19 cellular contexts compared by ENCODE assay signal in the genomic region with DNA sequence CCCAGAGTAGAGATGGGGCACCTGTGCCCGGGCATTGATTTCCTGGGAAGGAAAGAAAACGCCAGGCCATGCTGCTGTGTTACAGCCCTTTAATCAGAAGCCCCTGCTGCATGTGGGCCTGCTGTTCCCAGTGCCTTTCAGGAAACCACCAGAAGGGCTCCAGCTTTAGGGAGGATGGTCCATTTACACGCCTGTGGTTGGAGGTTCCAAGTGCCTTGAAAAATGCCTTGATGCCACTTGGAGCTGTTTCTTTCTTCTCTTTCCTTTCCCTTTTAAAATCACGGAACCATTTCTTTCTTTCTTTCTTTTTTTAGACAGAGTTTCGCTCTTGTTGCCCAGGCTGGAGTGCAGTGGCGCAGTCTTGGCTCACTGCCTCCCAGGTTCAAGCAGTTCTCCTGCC.
A peak's percentile ranks its signal among the peaks of the same experiment; 100 is the strongest.
DNase-seq lines count a peak whose midpoint lies in the region; ATAC-seq and TF ChIP-seq lines count a peak whose summit lies in the region.
"Had no signal": no experiment of that assay in that cellular context is flagged by ENCODE, and none has a peak within 500 bp of the region (broad histone marks: within the 10 kb centered on the region; RNA-seq: fewer than 3 reads in every experiment).

No MANE protein-coding gene starts in this region.

- no peak overlapping the region for H3K4me3 ChIP-seq in BLaER1
- H3K4me3 ChIP-seq in spleen = no peak overlapping the region
- H3K4me3 ChIP-seq: GM23248 had no signal

- no peak overlapping the region for H2AK5ac ChIP-seq in H9 (ENCODE audit: insufficient read length, low read length)

- DNase-seq in Calu3 (no peak), chondrocyte (ENCODE audit: low spot score) (peak; percentile 34), spleen (peak; percentile 36), H9 (no peak)
- no peak for DNase-seq in stimulated activated naive CD8-positive, alpha-beta T cell treated with anti-CD3 and anti-CD28 coated beads, Interleukin-15, amount 100 ng/mL, for 72 hours
- DNase-seq: 8988T; C1 segment of cervical spinal cord; Caco-2; CD4-positive, alpha-beta T cell; DMS153; DMS79; GDM1; GM23248; HCEC 1CT; HFFc6 had no signal

- no peak overlapping the region for H3K18ac ChIP-seq in H9 (ENCODE audit: insufficient read length, low read depth, low read length)

- H3K23ac ChIP-seq in H9 (ENCODE audit: insufficient read length, low read depth, low read length) = no peak overlapping the region

- no peak overlapping the region for H4K5ac ChIP-seq in H9 (ENCODE audit: insufficient read length, low read depth, low read length)

- H2BK5ac ChIP-seq in H9 (ENCODE audit: insufficient read length, low read length) = no peak overlapping the region

- H2BK20ac ChIP-seq in H9 (ENCODE audit: low read depth, low read length, poor library complexity, severe bottlenecking) = no peak overlapping the region

- no peaks in the 10 kb centered on the region for H3K9me3 ChIP-seq in BLaER1
- no peaks in the 10 kb centered on the region for H3K9me3 ChIP-seq in spleen
- no peaks in the 10 kb centered on the region for H3K9me3 ChIP-seq in H9 (ENCODE audit: control insufficient read depth, low read depth, low read length)
- H3K9me3 ChIP-seq: Caco-2 had no signal

- H2BK120ac ChIP-seq in H9 (ENCODE audit: low read depth, low read length, poor library complexity, severe bottlenecking) = no peak overlapping the region

- ATAC-seq in HG03108 (IDR thresholded peaks at IDR 0.05; ENCODE audit: unreplicated experiment) = no peak
- no peak for ATAC-seq in stimulated activated naive CD8-positive, alpha-beta T cell treated with anti-CD3 and anti-CD28 coated beads, Interleukin-15, amount 100 ng/mL, for 72 hours
- ATAC-seq: HepG2 had no signal

- H3K79me2 ChIP-seq in H9 (ENCODE audit: insufficient read depth, low read length) = peaks cover 20% of the 10 kb centered on the region; the same call in 1 of the 2 replicates

- H3K4me1 ChIP-seq in BLaER1 = peaks cover 76% of the 10 kb centered on the region
- H3K4me1 ChIP-seq in spleen = peaks cover 0 to 33% (median 16%) of the 10 kb centered on the region in 6 donors
- H3K4me1 ChIP-seq in H9 (ENCODE audit: insufficient read depth, low read length) = no peaks in the 10 kb centered on the region; the same call in 1 of the 2 replicates
- H3K4me1 ChIP-seq: Caco-2 had no signal

- no peak overlapping the region for H3K56ac ChIP-seq in H9 (ENCODE audit: insufficient read length, low read depth, low read length)

- BruUV-seq in Calu3 (replicated peaks; lab: Mats Ljungman, UMichigan) = no TSS peak

- H3K4me2 ChIP-seq in BLaER1 (peak overlapping the region; percentile 64), H9 (ENCODE audit: insufficient read depth, insufficient read length, low read length) (no peak overlapping the region)

- H3K4ac ChIP-seq in H9 (ENCODE audit: low read depth, low read length) = no peak overlapping the region

- H4K91ac ChIP-seq in H9 (ENCODE audit: insufficient read length, low read depth, low read length) = no peak overlapping the region

- WGBS in spleen, 5 donors = 82 to 90% (median 83%) methylated on average over 6 of the region's 6 CpGs
- no CpG with 5 or more reads among the region's 6 CpGs for WGBS in H9 (ENCODE audit: extremely low coverage, insufficient read length, low lambda C conversion rate)

- no peak overlapping the region for H3K14ac ChIP-seq in H9 (ENCODE audit: insufficient read depth, low read length)

- H3K27me3 Mint-ChIP-seq in Calu3 (ENCODE audit: unreplicated experiment) (no peaks in the 10 kb centered on the region), chondrocyte (ENCODE audit: low read depth) (no peaks in the 10 kb centered on the region), H9 (ENCODE audit: low read depth) (no peaks in the 10 kb centered on the region; the same call in 1 of the 2 replicates)
- peaks cover 74% of the 10 kb centered on the region for H3K27me3 Mint-ChIP-seq in stimulated activated naive CD8-positive, alpha-beta T cell treated with anti-CD3 and anti-CD28 coated beads, Interleukin-15, amount 100 ng/mL, for 72 hours

- H3K4me3 Mint-ChIP-seq in Calu3 (ENCODE audit: low read depth, unreplicated experiment) = peak overlapping the region; percentile 41
- H3K4me3 Mint-ChIP-seq in chondrocyte (ENCODE audit: unreplicated experiment) = no peak overlapping the region
- no peak overlapping the region for H3K4me3 Mint-ChIP-seq in stimulated activated naive CD8-positive, alpha-beta T cell treated with anti-CD3 and anti-CD28 coated beads, Interleukin-15, amount 100 ng/mL, for 72 hours
- H3K4me3 Mint-ChIP-seq in H9 = no peak overlapping the region
- H3K4me3 Mint-ChIP-seq: CD4-positive, alpha-beta T cell; HFFc6; IgD-negative memory B cell had no signal

- no peaks in the 10 kb centered on the region for H3K36me3 ChIP-seq in BLaER1
- no peaks in the 10 kb centered on the region for H3K36me3 ChIP-seq in spleen

- peaks cover 8% of the 10 kb centered on the region for H3K36me3 Mint-ChIP-seq in Calu3 (ENCODE audit: insufficient read depth, unreplicated experiment)
- no peaks in the 10 kb centered on the region for H3K36me3 Mint-ChIP-seq in chondrocyte (ENCODE audit: low read depth)
- H3K36me3 Mint-ChIP-seq in H9 (ENCODE audit: insufficient read depth in 1 of 3, low read depth in 3 of 3) = no peaks in the 10 kb centered on the region; a peak in 2 of 7 replicates
- H3K36me3 Mint-ChIP-seq: IgD-negative memory B cell had no signal

- no peak overlapping the region for H3T11ph ChIP-seq in H9 (ENCODE audit: low read length)

- intact Hi-C loops in Calu3 (cut with micrococcal nuclease; ENCODE audit: unreplicated experiment) (no loop called here), spleen (cut with DNase I; ENCODE audit: low total_unique reads) (no loop called here)

- TF ChIP-seq POLR2A in spleen (IDR thresholded peaks at IDR 0.05) = no peak

- H3K27ac Mint-ChIP-seq in Calu3 (ENCODE audit: unreplicated experiment) (no peak overlapping the region), chondrocyte (ENCODE audit: unreplicated experiment) (no peak overlapping the region), H9 (no peak overlapping the region; a peak in 1 of 7 replicates)
- H3K27ac Mint-ChIP-seq in stimulated activated naive CD8-positive, alpha-beta T cell treated with anti-CD3 and anti-CD28 coated beads, Interleukin-15, amount 100 ng/mL, for 72 hours = no peak overlapping the region
- H3K27ac Mint-ChIP-seq: CD4-positive, alpha-beta T cell; HFFc6; IgD-negative memory B cell had no signal

- H3K9ac ChIP-seq in BLaER1 (no peak overlapping the region), H9 (ENCODE audit: extremely low read depth, insufficient read length, low read length) (no peak overlapping the region)
- H3K9ac ChIP-seq: GM23248 had no signal

- H3K79me1 ChIP-seq in H9 (ENCODE audit: insufficient read depth, low read depth, low read length, poor library complexity, severe bottlenecking) = peaks cover 13% of the 10 kb centered on the region

- H3K27me3 ChIP-seq in BLaER1 = no peaks in the 10 kb centered on the region
- peaks cover 0 to 23% (median 0%) of the 10 kb centered on the region in 7 donors for H3K27me3 ChIP-seq in spleen (replicated peaks in 1 of 7)
- no peaks in the 10 kb centered on the region for H3K27me3 ChIP-seq in H9 (ENCODE audit: insufficient read depth, low read length)

- H3K4me1 Mint-ChIP-seq in Calu3 (ENCODE audit: low read depth, unreplicated experiment) (peaks cover 81% of the 10 kb centered on the region), chondrocyte (ENCODE audit: low read depth) (peaks cover 21% of the 10 kb centered on the region), H9 (peaks cover 29 to 41% of the 10 kb centered on the region in 2 experiments)
- no peaks in the 10 kb centered on the region for H3K4me1 Mint-ChIP-seq in stimulated activated naive CD8-positive, alpha-beta T cell treated with anti-CD3 and anti-CD28 coated beads, Interleukin-15, amount 100 ng/mL, for 72 hours
- H3K4me1 Mint-ChIP-seq: IgD-negative memory B cell had no signal

- no peak overlapping the region for H4K8ac ChIP-seq in H9 (replicated peaks; ENCODE audit: insufficient read length, low read depth, low read length)

- no peak overlapping the region for H2AFZ ChIP-seq in H9 (ENCODE audit: low read length)
- H2AFZ ChIP-seq: GM23248 had no signal

- H4K20me1 ChIP-seq in BLaER1 (peaks cover 100% of the 10 kb centered on the region), H9 (ENCODE audit: control insufficient read depth, insufficient read depth, insufficient read length) (peaks cover 2% of the 10 kb centered on the region)

- TF ChIP-seq CTCF in Calu3 (IDR thresholded peaks at IDR 0.05; ENCODE audit: unreplicated experiment) (no peak), chondrocyte (IDR thresholded peaks at IDR 0.05) (no peak), spleen (IDR thresholded peaks at IDR 0.05 in 8 of 11, conservative IDR thresholded peaks at IDR 0.05 in 3 of 11) (no peak), H9 (conservative IDR thresholded peaks at IDR 0.05) (no peak)

- H3K27ac ChIP-seq in BLaER1 (no peak overlapping the region), spleen (no peak overlapping the region), H9 (ENCODE audit: insufficient read length, low read depth, low read length) (no peak overlapping the region)
- H3K27ac ChIP-seq: GM23248 had no signal

- CTCF ChIA-PET in Calu3 (lab: Charles Lee) = interaction anchor here (0.9 kb wide), 1 partner anchor 9 kb away, joined by 3 read pairs; no protein-coding TSS in a partner anchor

- no peaks in the 10 kb centered on the region for H3K9me3 Mint-ChIP-seq in Calu3 (ENCODE audit: low read depth, unreplicated experiment)
- H3K9me3 Mint-ChIP-seq in chondrocyte (ENCODE audit: low read depth) = no peaks in the 10 kb centered on the region
- no peaks in the 10 kb centered on the region for H3K9me3 Mint-ChIP-seq in stimulated activated naive CD8-positive, alpha-beta T cell treated with anti-CD3 and anti-CD28 coated beads, Interleukin-15, amount 100 ng/mL, for 72 hours
- H3K9me3 Mint-ChIP-seq in H9 = no peaks in the 10 kb centered on the region
- H3K9me3 Mint-ChIP-seq: CD4-positive, alpha-beta T cell; HFFc6 had no signal

- no peaks in the 10 kb centered on the region for H3K23me2 ChIP-seq in H9 (ENCODE audit: insufficient read length, low read depth, low read length, poor library complexity, severe bottlenecking)

- H2BK15ac ChIP-seq in H9 (ENCODE audit: low read depth, low read length) = no peak overlapping the region

- H2BK12ac ChIP-seq in H9 (ENCODE audit: insufficient read length, low read depth, low read length) = no peak overlapping the region

Comparison
In these comparisons a context has a peak if more than half of its experiments do, and no peak if none do; other contexts are left out.
1. DNase-seq: peak in chondrocyte (single experiment) and spleen (single experiment); none in Calu3 (single experiment), stimulated activated naive CD8-positive, alpha-beta T cell treated with anti-CD3 and anti-CD28 coated beads, Interleukin-15, amount 100 ng/mL, for 72 hours (0 of 2) and H9 (single experiment).